2 cellular contexts compared by ENCODE assay signal in genomic region chr7:91474074-91474473, GRCh38.
TF ChIP-seq lines count a peak whose summit lies in the region.

No MANE protein-coding gene starts in this region.

TF ChIP-seq in HepG2, 621 proteins besides CTCF, POLR2A, EP300 and RAD21:
- TF ChIP-seq DBP (CRISPR knock-in tag; IDR thresholded peaks at IDR 0.05; ENCODE audit: not compliant biosample characterization) (no peak), KDM2A (CRISPR knock-in tag; IDR thresholded peaks at IDR 0.05; ENCODE audit: borderline replicate concordance, low read depth) (no peak), ZNF782 (CRISPR knock-in tag; IDR thresholded peaks at IDR 0.05; ENCODE audit: borderline replicate concordance) (no peak), DRAP1 (CRISPR knock-in tag; IDR thresholded peaks at IDR 0.05) (no peak), ZNF160 (CRISPR knock-in tag; IDR thresholded peaks at IDR 0.05) (peak; percentile 77; the same call in 1 of the 2 replicates), RNF219 (CRISPR knock-in tag; IDR thresholded peaks at IDR 0.05) (no peak)

TF ChIP-seq in K562, 482 proteins besides CTCF, POLR2A, EP300 and RAD21:
- TF ChIP-seq MAX (CRISPR knock-in tag; IDR thresholded peaks at IDR 0.05) (no peak), TRIM28 (IDR thresholded peaks at IDR 0.05) (peak; percentile 50; the same call in 1 of the 2 replicates)
